In genomic region chr5:77972545-77973252, GRCh38 we compare ENCODE assay signal across 8 cellular contexts.
DNase-seq lines count a peak whose midpoint lies in the region; ATAC-seq and TF ChIP-seq lines count a peak whose summit lies in the region.

No MANE protein-coding gene starts in this region.

- DNase-seq in AG08395 (ENCODE audit: low spot score) (peak; percentile 11), NOMO-1 treated with DMSO at 0.1 percent for 48 hours (lab: John Stamatoyannopoulos, UW; ENCODE audit: unreplicated experiment) (peak; percentile 54), colonic mucosa (no peak), NCI-H187 (lab: John Stamatoyannopoulos, UW) (no peak), LoVo (ENCODE audit: low spot score) (no peak)

- H3K27ac ChIP-seq in colonic mucosa (no peak overlapping the region), mucosa of rectum (ENCODE audit: low read depth in 2 of 2, low read length in 2 of 2) (no peak overlapping the region)

- H3K4me1 ChIP-seq in colonic mucosa (peaks cover 5% of the 10 kb centered on the region), mucosa of rectum (ENCODE audit: control insufficient read depth in 2 of 2, insufficient read depth in 2 of 2, low read length in 2 of 2) (peaks cover 5 to 10% of the 10 kb centered on the region in 2 donors)

- no peaks in the 10 kb centered on the region for H3K9me3 ChIP-seq in colonic mucosa
- no peaks in the 10 kb centered on the region for H3K9me3 ChIP-seq in mucosa of rectum (ENCODE audit: control insufficient read depth in 2 of 2, low read length in 2 of 2)

- no peak for TF ChIP-seq CTCF in colonic mucosa (IDR thresholded peaks at IDR 0.05)

- peak; percentile 60 for ATAC-seq in GM18909 (IDR thresholded peaks at IDR 0.05; ENCODE audit: poor library complexity, unreplicated experiment)
- no peak for ATAC-seq in HG02884 (IDR thresholded peaks at IDR 0.05; ENCODE audit: unreplicated experiment)

- H3K27me3 ChIP-seq in colonic mucosa (peaks cover 39% of the 10 kb centered on the region), mucosa of rectum (ENCODE audit: control insufficient read depth in 2 of 2, insufficient read depth in 2 of 2, low read length in 2 of 2) (peaks cover 24 to 40% of the 10 kb centered on the region in 2 donors)

- intact Hi-C loops in colonic mucosa (cut with DNase I) = no loop called here

- H3K9ac ChIP-seq in colonic mucosa (ENCODE audit: low read depth in 2 of 2, low read length in 2 of 2) = no peak overlapping the region
- H3K9ac ChIP-seq in mucosa of rectum (ENCODE audit: low read depth in 1 of 2, low read length in 2 of 2) = no peak overlapping the region

- H3K36me3 ChIP-seq in colonic mucosa = no peaks in the 10 kb centered on the region
- no peaks in the 10 kb centered on the region for H3K36me3 ChIP-seq in mucosa of rectum (ENCODE audit: control insufficient read depth in 2 of 2, insufficient read depth in 2 of 2, low read length in 2 of 2)

- H3K4me3 ChIP-seq in colonic mucosa = peak overlapping the region; percentile 21
- peak overlapping the region; percentile 41 to 55 for H3K4me3 ChIP-seq in mucosa of rectum (ENCODE audit: low read length in 2 of 2)

Comparison
In these comparisons a context has a peak if more than half of its experiments do, and no peak if none do; other contexts are left out.
1. DNase-seq: peak in AG08395 (single experiment) and NOMO-1 treated with DMSO at 0.1 percent for 48 hours (single experiment); none in colonic mucosa (single experiment), NCI-H187 (0 of 2) and LoVo (single experiment).